Comparison of ENCODE assay signal across 8 cellular contexts in genomic region chr12:48788852-48789775, GRCh38. TPM values are rescaled to one million over a fixed set of nuclear protein-coding genes. Genes with fewer than 3 reads are reported as not detected.
DNase-seq lines count a peak whose midpoint lies in the region; ATAC-seq and TF ChIP-seq lines count a peak whose summit lies in the region.

Gene ADCY6, minus strand, starts transcription at chr12:48789089. Its CDS starts 5,655 bp downstream, at chr12:48783434.

- H3K36me3 Mint-ChIP-seq in activated CD4-positive, alpha-beta T cell treated with anti-CD3 and anti-CD28 coated beads, Interleukin-2, amount 10 ng/mL, durations not matched to agents 24 days and 14 days (ENCODE audit: low read depth): no peaks in the 10 kb centered on the region
- no peaks in the 10 kb centered on the region for H3K36me3 Mint-ChIP-seq in IgD-negative memory B cell
- no peaks in the 10 kb centered on the region for H3K36me3 Mint-ChIP-seq in activated CD8-positive, alpha-beta T cell treated with anti-CD3 and anti-CD28 coated beads for 36 hours (ENCODE audit: low read depth)

- peaks cover 46% of the 10 kb centered on the region for H3K27me3 Mint-ChIP-seq in activated CD4-positive, alpha-beta T cell treated with anti-CD3 and anti-CD28 coated beads, Interleukin-2, amount 10 ng/mL, durations not matched to agents 24 days and 14 days
- H3K27me3 Mint-ChIP-seq in IgD-negative memory B cell: peaks cover 35% of the 10 kb centered on the region
- peaks cover 44% of the 10 kb centered on the region for H3K27me3 Mint-ChIP-seq in activated CD8-positive, alpha-beta T cell treated with anti-CD3 and anti-CD28 coated beads for 36 hours

- H3K4me1 Mint-ChIP-seq in activated CD4-positive, alpha-beta T cell treated with anti-CD3 and anti-CD28 coated beads, Interleukin-2, amount 10 ng/mL, durations not matched to agents 24 days and 14 days: peaks cover 2% of the 10 kb centered on the region
- H3K4me1 Mint-ChIP-seq in IgD-negative memory B cell: peaks cover 0 to 5% (median 2%) of the 10 kb centered on the region in 3 donors
- peaks cover 5% of the 10 kb centered on the region for H3K4me1 Mint-ChIP-seq in activated CD8-positive, alpha-beta T cell treated with anti-CD3 and anti-CD28 coated beads for 36 hours (ENCODE audit: low read depth)

- H3K9me3 Mint-ChIP-seq in activated CD4-positive, alpha-beta T cell treated with anti-CD3 and anti-CD28 coated beads, Interleukin-2, amount 10 ng/mL, durations not matched to agents 24 days and 14 days: no peaks in the 10 kb centered on the region
- no peaks in the 10 kb centered on the region for H3K9me3 Mint-ChIP-seq in IgD-negative memory B cell
- H3K9me3 Mint-ChIP-seq in activated CD8-positive, alpha-beta T cell treated with anti-CD3 and anti-CD28 coated beads for 36 hours: no peaks in the 10 kb centered on the region

- peaks cover 3 to 23% of the 10 kb centered on the region in 2 donors for H3K4me1 ChIP-seq in muscle layer of duodenum (ENCODE audit: control insufficient read depth in 1 of 2, insufficient read depth in 2 of 2, low read length in 2 of 2)
- no peaks in the 10 kb centered on the region for H3K4me1 ChIP-seq in aorta (ENCODE audit: control insufficient read depth in 1 of 2, insufficient read depth in 2 of 2, low read length in 2 of 2)

- H3K27me3 ChIP-seq in muscle layer of duodenum (ENCODE audit: low read depth, low read length): no peaks in the 10 kb centered on the region
- no peaks in the 10 kb centered on the region for H3K27me3 ChIP-seq in aorta (ENCODE audit: control insufficient read depth in 1 of 2, insufficient read depth in 2 of 2, low read length in 1 of 2)

- CTCF ChIA-PET in activated CD8-positive, alpha-beta T cell treated with anti-CD3 and anti-CD28 coated beads for 36 hours (lab: Charles Lee): interaction anchor here (1.0 to 2.2 kb wide), 5 partner anchors 22 to 248 kb away, joined by 3 to 10 read pairs (median 3); no protein-coding TSS in a partner anchor

- POLR2A ChIA-PET in activated CD8-positive, alpha-beta T cell treated with anti-CD3 and anti-CD28 coated beads for 36 hours (lab: Charles Lee): no interaction called here

- peak; percentile 63 for DNase-seq in activated CD4-positive, alpha-beta T cell treated with anti-CD3 and anti-CD28 coated beads, Interleukin-2, amount 10 ng/mL, durations not matched to agents 24 days and 14 days
- no peak for DNase-seq in activated CD4-positive, alpha-beta T cell treated with anti-CD3 and anti-CD28 coated beads for 1 hour
- DNase-seq in activated CD8-positive, alpha-beta T cell treated with anti-CD3 and anti-CD28 coated beads for 36 hours: no peak
- peak; percentile 67 for DNase-seq in fibroblast of peridontal ligament (ENCODE audit: extremely low read depth)
- DNase-seq in aorta: peak; percentile 86 to 93
- no peak for DNase-seq in activated gamma-delta T cell (lab: John Stamatoyannopoulos, UW)

- intact Hi-C loops in activated CD4-positive, alpha-beta T cell treated with anti-CD3 and anti-CD28 coated beads, Interleukin-2, amount 10 ng/mL, durations not matched to agents 24 days and 14 days (cut with micrococcal nuclease): no loop called here
- intact Hi-C loops in activated CD8-positive, alpha-beta T cell treated with anti-CD3 and anti-CD28 coated beads for 36 hours (cut with micrococcal nuclease): no loop called here
- intact Hi-C loops in aorta (cut with DNase I): no loop called here

- peak within 1 kb of the TSS; percentile 67 for H3K27ac ChIP-seq in muscle layer of duodenum (ENCODE audit: low read length)
- peak within 1 kb of the TSS; percentile 88 to 92 for H3K27ac ChIP-seq in aorta (ENCODE audit: low read depth in 1 of 2, low read length in 2 of 2)

- TF ChIP-seq CTCF in activated CD8-positive, alpha-beta T cell treated with anti-CD3 and anti-CD28 coated beads for 36 hours (IDR thresholded peaks at IDR 0.05): no peak

- H3K9me3 ChIP-seq in muscle layer of duodenum (ENCODE audit: control insufficient read depth in 1 of 2, low read length in 2 of 2) (no peaks in the 10 kb centered on the region), aorta (ENCODE audit: control insufficient read depth, low read length) (no peaks in the 10 kb centered on the region)

- peak within 1 kb of the TSS; percentile 78 to 88 for H3K4me3 ChIP-seq in muscle layer of duodenum (ENCODE audit: low read depth in 1 of 2, low read length in 2 of 2)
- H3K4me3 ChIP-seq in aorta (ENCODE audit: low read length in 2 of 2): peak within 1 kb of the TSS; percentile 93 to 98

- H3K36me3 ChIP-seq in muscle layer of duodenum (ENCODE audit: control insufficient read depth in 1 of 2, insufficient read depth in 2 of 2, low read length in 2 of 2) (no peaks in the 10 kb centered on the region), aorta (ENCODE audit: control insufficient read depth in 1 of 2, insufficient read depth in 2 of 2, low read length in 1 of 2) (no peaks in the 10 kb centered on the region)

- H3K27ac Mint-ChIP-seq in activated CD4-positive, alpha-beta T cell treated with anti-CD3 and anti-CD28 coated beads, Interleukin-2, amount 10 ng/mL, durations not matched to agents 24 days and 14 days: no peak within 1 kb of the TSS
- H3K27ac Mint-ChIP-seq in IgD-negative memory B cell: no peak within 1 kb of the TSS
- H3K27ac Mint-ChIP-seq in activated CD8-positive, alpha-beta T cell treated with anti-CD3 and anti-CD28 coated beads for 36 hours: no peak within 1 kb of the TSS

- peak within 1 kb of the TSS; percentile 72 for H3K4me3 Mint-ChIP-seq in activated CD4-positive, alpha-beta T cell treated with anti-CD3 and anti-CD28 coated beads, Interleukin-2, amount 10 ng/mL, durations not matched to agents 24 days and 14 days
- peak within 1 kb of the TSS; percentile 46 to 87 (median 77) for H3K4me3 Mint-ChIP-seq in IgD-negative memory B cell
- H3K4me3 Mint-ChIP-seq in activated CD8-positive, alpha-beta T cell treated with anti-CD3 and anti-CD28 coated beads for 36 hours: peak within 1 kb of the TSS; percentile 47

- WGBS in aorta, 2 donors: 1% methylated on average over 64 to 86 of the region's 86 CpGs

- ATAC-seq in activated CD8-positive, alpha-beta T cell treated with anti-CD3 and anti-CD28 coated beads for 36 hours: no peak
- ATAC-seq in aorta (ENCODE audit: low FRiP score): peak; percentile 85

RNA-seq across cellular contexts. Expression of gene ADCY6, which starts in this region (rescaled TPM):
- total RNA-seq in activated CD4-positive, alpha-beta T cell treated with anti-CD3 and anti-CD28 coated beads, Interleukin-2, amount 10 ng/mL, durations not matched to agents 24 days and 14 days: 0.14 and 0.73 TPM in 2 replicates
- polyA plus RNA-seq in IgD-negative memory B cell: not detected
- not detected for total RNA-seq in activated CD8-positive, alpha-beta T cell treated with anti-CD3 and anti-CD28 coated beads for 36 hours
- total RNA-seq in aorta: 10 to 100 TPM; 85.1 to 89.7 TPM
- 10 to 100 TPM; 12.9 to 67.5 TPM for polyA plus RNA-seq in aorta

Comparison
In these comparisons a context has a peak if more than half of its experiments do, and no peak if none do; other contexts are left out.
1. RNA of gene ADCY6 (total RNA-seq): 85.1 to 89.7 TPM in aorta; 0.14 to 0.73 TPM in activated CD4-positive, alpha-beta T cell treated with anti-CD3 and anti-CD28 coated beads, Interleukin-2, amount 10 ng/mL, durations not matched to agents 24 days and 14 days and not detected in activated CD8-positive, alpha-beta T cell treated with anti-CD3 and anti-CD28 coated beads for 36 hours; every median in the first group is over 10 times any median in the second.
2. RNA of gene ADCY6 (polyA plus RNA-seq): 12.9 to 67.5 TPM in aorta; not detected in IgD-negative memory B cell (single experiment); every median in the first group is over 10 times any median in the second.
3. Peak in DNase-seq in activated CD4-positive, alpha-beta T cell treated with anti-CD3 and anti-CD28 coated beads, Interleukin-2, amount 10 ng/mL, durations not matched to agents 24 days and 14 days; RNA of the gene not detected or under 1 TPM.
4. DNase-seq: peak in fibroblast of peridontal ligament (single experiment) and aorta (2 of 2); none in activated CD4-positive, alpha-beta T cell treated with anti-CD3 and anti-CD28 coated beads for 1 hour (single experiment), activated CD8-positive, alpha-beta T cell treated with anti-CD3 and anti-CD28 coated beads for 36 hours (single experiment) and activated gamma-delta T cell (single experiment).
5. Peak in every context shown above with its lines, with median percentiles within 50 percentile points of each other: H3K4me3 Mint-ChIP-seq.